20 cellular contexts compared by ENCODE assay signal in the genomic region with DNA sequence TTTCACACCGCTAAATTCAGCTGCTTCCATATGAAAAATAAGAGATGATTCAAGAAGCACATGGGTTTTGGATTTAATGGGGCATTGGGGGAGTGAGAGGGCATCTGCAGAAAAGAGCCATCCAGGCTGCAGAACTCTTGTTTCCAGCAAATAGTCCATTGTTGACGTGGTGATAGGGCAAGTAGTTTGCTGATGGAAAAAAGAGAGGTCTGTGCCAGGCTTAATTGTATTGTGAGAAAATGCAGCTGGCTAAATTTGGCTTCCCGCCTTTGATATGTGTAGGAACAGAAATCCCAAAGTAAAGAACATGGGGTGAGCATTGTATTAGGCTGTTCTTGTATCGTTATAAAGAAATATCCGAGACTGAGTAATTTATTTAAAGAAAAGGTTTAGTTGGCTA.
DNase-seq lines count a peak whose midpoint lies in the region; ATAC-seq and TF ChIP-seq lines count a peak whose summit lies in the region.
"Had no signal": no experiment of that assay in that cellular context is flagged by ENCODE, and none has a peak within 500 bp of the region (broad histone marks: within the 10 kb centered on the region; RNA-seq: fewer than 3 reads in every experiment).

No MANE protein-coding gene starts in this region.

- no peaks in the 10 kb centered on the region for H3K27me3 ChIP-seq in WERI-Rb-1 (ENCODE audit: insufficient read depth, low read depth, severe bottlenecking)
- H3K27me3 ChIP-seq in gastrocnemius medialis = no peaks in the 10 kb centered on the region
- H3K27me3 ChIP-seq: BLaER1 had no signal

- H3K4me3 ChIP-seq in WERI-Rb-1 (ENCODE audit: low read depth, low read length) (no peak overlapping the region), gastrocnemius medialis (no peak overlapping the region)
- H3K4me3 ChIP-seq: BLaER1, GM12878, GM23338 had no signal

- H3K9me3 ChIP-seq in WERI-Rb-1 (ENCODE audit: severe bottlenecking) (no peaks in the 10 kb centered on the region), gastrocnemius medialis (no peaks in the 10 kb centered on the region)
- H3K9me3 ChIP-seq: BLaER1 had no signal

- H3K36me3 ChIP-seq in WERI-Rb-1 (no peaks in the 10 kb centered on the region), gastrocnemius medialis (no peaks in the 10 kb centered on the region)
- H3K36me3 ChIP-seq: BLaER1 had no signal

- no peak for TF ChIP-seq POLR2A in gastrocnemius medialis (IDR thresholded peaks at IDR 0.05)

- ATAC-seq in gastrocnemius medialis = no peak
- ATAC-seq: GM12878, GM23338, Panc1 had no signal

- in situ Hi-C loops in gastrocnemius medialis (cut with MboI; ENCODE audit: low sequenced_read_pairs in 4 of 4) = no loop called here

- peak; percentile 23 for DNase-seq in NCI-H748 (lab: John Stamatoyannopoulos, UW; ENCODE audit: unreplicated experiment)
- no peak for DNase-seq in NCI-H748 treated with DMSO at 0.1 percent for 48 hours (lab: John Stamatoyannopoulos, UW)
- DNase-seq in globus pallidus (ENCODE audit: low spot score) = peak; percentile 49
- peak; percentile 89 for DNase-seq in pons (ENCODE audit: low spot score)
- DNase-seq in WERI-Rb-1 = no peak
- DNase-seq in OCI-M1 (lab: John Stamatoyannopoulos, UW) = no peak
- DNase-seq in gastrocnemius medialis = no peak
- DNase-seq: Calu3; CD4-positive, alpha-beta memory T cell; EL; HCEC 1CT; NCI-H1048; NCI-H146; NCI-H2227 treated with DMSO at 0.1 percent for 48 hours; NCI-H510A treated with DMSO at 0.1 percent for 48 hours had no signal

- peaks cover 52 to 60% of the 10 kb centered on the region in 2 donors for H3K4me1 ChIP-seq in gastrocnemius medialis
- H3K4me1 ChIP-seq: BLaER1 had no signal

- intact Hi-C loops in gastrocnemius medialis (cut with DNase I; ENCODE audit: low total_unique reads) = no loop called here

- TF ChIP-seq CTCF in WERI-Rb-1 (IDR thresholded peaks at IDR 0.05; ENCODE audit: low read depth, low read length) (no peak), gastrocnemius medialis (IDR thresholded peaks at IDR 0.05 in 4 of 5, conservative IDR thresholded peaks at IDR 0.05 in 1 of 5) (no peak)

- H3K27ac ChIP-seq in WERI-Rb-1 (no peak overlapping the region), gastrocnemius medialis (no peak overlapping the region)
- H3K27ac ChIP-seq: BLaER1, HL-60 had no signal

Comparison
In these comparisons a context has a peak if more than half of its experiments do, and no peak if none do; other contexts are left out.
1. DNase-seq: peak in NCI-H748 (single experiment), globus pallidus (single experiment) and pons (single experiment); none in NCI-H748 treated with DMSO at 0.1 percent for 48 hours (single experiment), WERI-Rb-1 (single experiment), OCI-M1 (single experiment) and gastrocnemius medialis (0 of 2).